Comparison of ENCODE assay signal across 4 cellular contexts in the genomic region with DNA sequence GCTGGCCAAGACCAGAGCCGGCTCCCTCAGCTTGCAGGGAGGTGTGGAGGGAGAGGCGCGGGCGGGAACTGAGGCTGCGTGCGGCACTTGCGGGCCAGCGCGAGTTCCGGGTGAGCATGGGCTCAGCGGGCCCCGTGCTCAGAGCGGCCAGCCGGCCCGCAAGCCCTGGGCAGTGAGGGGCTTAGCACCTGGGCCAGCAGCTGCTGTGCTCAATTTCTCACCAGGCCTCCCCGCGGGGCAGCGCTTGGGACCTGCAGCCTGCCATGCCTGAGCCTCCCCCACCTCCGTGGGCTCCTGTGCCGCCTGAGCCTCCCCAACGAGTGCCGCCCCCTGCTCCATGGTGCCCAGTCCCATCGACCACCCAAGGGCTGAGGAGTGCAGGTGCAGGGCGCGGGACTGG.
DNase-seq lines count a peak whose midpoint lies in the region; TF ChIP-seq lines count a peak whose summit lies in the region.
"Not testable (repeated sequence)": the region's sequence is repeated elsewhere in the genome, so short reads cannot be mapped to it uniquely, and the experiment has no call there.

No MANE protein-coding gene starts in this region.

- H4K91ac ChIP-seq in neuronal stem cell (ENCODE audit: low read depth, low read length, poor library complexity) = not testable (repeated sequence)

- not testable (repeated sequence) for H3K18ac ChIP-seq in neuronal stem cell (ENCODE audit: low read length)

- not testable (repeated sequence) for H3K4ac ChIP-seq in neuronal stem cell (ENCODE audit: low read length)

- H2BK12ac ChIP-seq in neuronal stem cell (ENCODE audit: low read length) = not testable (repeated sequence)

- H3K4me1 ChIP-seq in neuronal stem cell (ENCODE audit: control insufficient read depth in 2 of 2, insufficient read depth in 1 of 2, low read depth in 1 of 2, low read length in 2 of 2) = not testable (repeated sequence)

- H3K9me3 ChIP-seq in neuronal stem cell (replicated peaks in 1 of 2; ENCODE audit: control insufficient read depth in 2 of 2, insufficient read depth in 1 of 2, low read depth in 1 of 2, low read length in 2 of 2) = not testable (repeated sequence)

- not testable (repeated sequence) for H3K27me3 ChIP-seq in neuronal stem cell (ENCODE audit: control insufficient read depth in 3 of 3, insufficient read depth in 3 of 3, low read depth in 1 of 3, low read length in 3 of 3)

- not testable (repeated sequence) for H2BK15ac ChIP-seq in neuronal stem cell (ENCODE audit: low read length)

- DNase-seq in DMS53 (lab: John Stamatoyannopoulos, UW) (peak; percentile 23), chondrocyte (ENCODE audit: low spot score) (peak; percentile 59), posterior vena cava (ENCODE audit: low spot score) (peak; percentile 79)
- DNase-seq in neuronal stem cell (ENCODE audit: low spot score) = not testable (repeated sequence)

- H3K4me3 ChIP-seq in neuronal stem cell (ENCODE audit: low read length in 2 of 2) = not testable (repeated sequence)

- not testable (repeated sequence) for H3K27me3 Mint-ChIP-seq in chondrocyte (ENCODE audit: low read depth)

- not testable (repeated sequence) for H3K27ac Mint-ChIP-seq in chondrocyte (ENCODE audit: unreplicated experiment)

- H2AFZ ChIP-seq in neuronal stem cell (ENCODE audit: low read length) = not testable (repeated sequence)

- H3K36me3 Mint-ChIP-seq in chondrocyte (ENCODE audit: low read depth) = not testable (repeated sequence)

- H4K8ac ChIP-seq in neuronal stem cell (ENCODE audit: low read depth, low read length) = not testable (repeated sequence)

- peaks cover 28% of the 10 kb centered on the region for H3K9me3 Mint-ChIP-seq in chondrocyte (ENCODE audit: low read depth)

- H3K23ac ChIP-seq in neuronal stem cell (ENCODE audit: low read depth, low read length, poor library complexity) = not testable (repeated sequence)

- H3K9ac ChIP-seq in neuronal stem cell (ENCODE audit: low read depth, low read length, poor library complexity) = not testable (repeated sequence)

- not testable (repeated sequence) for H3K4me3 Mint-ChIP-seq in chondrocyte (ENCODE audit: unreplicated experiment)

- H2BK5ac ChIP-seq in neuronal stem cell (ENCODE audit: low read length) = not testable (repeated sequence)

- H3K27ac ChIP-seq in neuronal stem cell (replicated peaks; ENCODE audit: low read length) = not testable (repeated sequence)

- intact Hi-C loops in posterior vena cava (cut with DNase I) = not testable (repeated sequence)

- not testable (repeated sequence) for H3K36me3 ChIP-seq in neuronal stem cell (replicated peaks in 1 of 2; ENCODE audit: control insufficient read depth in 2 of 2, insufficient read depth in 2 of 2, low read length in 2 of 2)

- H3K79me1 ChIP-seq in neuronal stem cell (ENCODE audit: low read depth, low read length) = not testable (repeated sequence)

- H2AK5ac ChIP-seq in neuronal stem cell (ENCODE audit: low read depth, low read length) = not testable (repeated sequence)

- TF ChIP-seq CTCF in chondrocyte (IDR thresholded peaks at IDR 0.05) = not testable (repeated sequence)

- H3K4me2 ChIP-seq in neuronal stem cell (ENCODE audit: insufficient read depth, low read length, poor library complexity, severe bottlenecking) = not testable (repeated sequence)

- not testable (repeated sequence) for H3K4me1 Mint-ChIP-seq in chondrocyte (ENCODE audit: low read depth)

- peak overlapping the region; percentile 56 for H3K14ac ChIP-seq in neuronal stem cell (ENCODE audit: low read length)

- H2BK120ac ChIP-seq in neuronal stem cell (ENCODE audit: low read depth, low read length) = not testable (repeated sequence)

- WGBS in neuronal stem cell (ENCODE audit: extremely low coverage in 2 of 2, insufficient read length in 2 of 2, insufficient replicate concordance in 1 of 2), 2 donors = no CpG with 5 or more reads among the region's 25 CpGs
